In genomic region chr9:70054546-70054945, GRCh38 we compare ENCODE assay signal across 21 cellular contexts. TPM values are rescaled to one million over a fixed set of nuclear protein-coding genes. Genes with fewer than 3 reads are reported as not detected.
DNase-seq lines count a peak whose midpoint lies in the region; ATAC-seq and TF ChIP-seq lines count a peak whose summit lies in the region.
"Had no signal": no experiment of that assay in that cellular context is flagged by ENCODE, and none has a peak within 500 bp of the region (broad histone marks: within the 10 kb centered on the region; RNA-seq: fewer than 3 reads in every experiment).

No MANE protein-coding gene starts in this region.

- no peak for ATAC-seq in left ventricle myocardium superior
- ATAC-seq: activated CD4-positive, CD25-positive, alpha-beta regulatory T cell treated with anti-CD3 and anti-CD28 coated beads, Interleukin-2, amount 50 U/mL, for 24 hours; GM12878; left lobe of liver had no signal

- WGBS in esophagus, 2 donors, result 67 to 70% methylated on average over 3 of the region's 3 CpGs
- WGBS in prostate gland, result 60% methylated on average over 3 of the region's 3 CpGs

- H3K9me3 ChIP-seq in right atrium auricular region (no peaks in the 10 kb centered on the region), esophagus (ENCODE audit: control insufficient read depth in 2 of 2, insufficient read depth in 1 of 2, low read depth in 1 of 2, low read length in 1 of 2) (no peaks in the 10 kb centered on the region), prostate gland (no peaks in the 10 kb centered on the region)
- H3K9me3 ChIP-seq: BE2C, body of pancreas, Peyer's patch, right lobe of liver had no signal

- H3K36me3 ChIP-seq in right atrium auricular region, result no peaks in the 10 kb centered on the region
- H3K36me3 ChIP-seq in esophagus (ENCODE audit: control insufficient read depth in 2 of 2, insufficient read depth in 2 of 2, low read length in 1 of 2), result no peaks in the 10 kb centered on the region
- no peaks in the 10 kb centered on the region for H3K36me3 ChIP-seq in prostate gland
- H3K36me3 ChIP-seq: BE2C, Peyer's patch, right lobe of liver had no signal

- intact Hi-C loops in left ventricle myocardium superior (cut with micrococcal nuclease), result no loop called here
- intact Hi-C loops in prostate gland (cut with DNase I), result no loop called here

- H3K27me3 ChIP-seq in right atrium auricular region (no peaks in the 10 kb centered on the region), esophagus (ENCODE audit: control insufficient read depth in 1 of 2, insufficient read depth in 2 of 2, low read length in 2 of 2) (no peaks in the 10 kb centered on the region), prostate gland (replicated peaks; ENCODE audit: insufficient read depth) (no peaks in the 10 kb centered on the region)
- H3K27me3 ChIP-seq: body of pancreas, Peyer's patch, right lobe of liver had no signal

- H3K27ac ChIP-seq in right atrium auricular region, result peak overlapping the region; percentile 37 to 67
- peak overlapping the region; percentile 24 to 61 for H3K27ac ChIP-seq in esophagus (ENCODE audit: low read depth in 2 of 2, low read length in 1 of 2)
- peak overlapping the region; percentile 0 to 38 for H3K27ac ChIP-seq in prostate gland
- H3K27ac ChIP-seq: right lobe of liver had no signal

- H3K4me3 ChIP-seq in right atrium auricular region, result no peak overlapping the region
- H3K4me3 ChIP-seq in esophagus (ENCODE audit: low read depth in 1 of 2, low read length in 2 of 2), result no peak overlapping the region
- no peak overlapping the region for H3K4me3 ChIP-seq in prostate gland
- H3K4me3 ChIP-seq: body of pancreas, GM12878, Peyer's patch, right lobe of liver had no signal

- no peak for TF ChIP-seq POLR2A in prostate gland (IDR thresholded peaks at IDR 0.05)
- no peak for TF ChIP-seq POLR2A in erythroblast (IDR thresholded peaks at IDR 0.05; ENCODE audit: low read length)

- DNase-seq in right atrium auricular region (ENCODE audit: low spot score), result no peak
- no peak for DNase-seq in left ventricle myocardium superior
- no peak for DNase-seq in prostate gland (ENCODE audit: low spot score)
- DNase-seq in germinal center (ENCODE audit: low spot score), result no peak
- no peak for DNase-seq in erythroblast (lab: John Stamatoyannopoulos, UW)
- DNase-seq in GM19240 (ENCODE audit: insufficient read length, low spot score), result no peak
- DNase-seq in NCI-H1092 (lab: John Stamatoyannopoulos, UW), result no peak
- DNase-seq: activated CD8-positive, alpha-beta memory T cell treated with anti-CD3 and anti-CD28 coated beads for 24 hours; activated T-cell treated with anti-CD3 and anti-CD28 coated beads, Interleukin-2, amount 50 U/mL, for 48 hours; BE2C; NCI-H345; nucleus accumbens; Peyer's patch; right lobe of liver; stimulated activated naive CD4-positive, alpha-beta T cell treated with Interleukin-2 at 50 U/mL for 16 hours; T1000 had no signal

- TF ChIP-seq CTCF in right atrium auricular region (IDR thresholded peaks at IDR 0.05) (no peak), prostate gland (IDR thresholded peaks at IDR 0.05) (no peak)

- peaks cover 0 to 86% of the 10 kb centered on the region in 2 donors for H3K4me1 ChIP-seq in right atrium auricular region
- H3K4me1 ChIP-seq in esophagus (ENCODE audit: control insufficient read depth in 2 of 2, insufficient read depth in 2 of 2, low read length in 1 of 2), result peaks cover 2 to 5% of the 10 kb centered on the region in 2 donors
- H3K4me1 ChIP-seq in prostate gland (replicated peaks), result peaks cover 7% of the 10 kb centered on the region
- H3K4me1 ChIP-seq: BE2C, right lobe of liver had no signal

RNA-seq across cellular contexts. Expression of gene MAMDC2, which starts 10.9 kb away (rescaled TPM):
- total RNA-seq in right atrium auricular region, result 10 to 100 TPM; 28.8 to 32.5 TPM
- total RNA-seq in left ventricle myocardium superior, result 8.9 TPM
- 1 to 10 TPM; 3.3 to 7.0 TPM for polyA plus RNA-seq in esophagus
- 10 to 100 TPM in 1 of 2 donors, 1 to 10 TPM in 1; 4.2 to 33.8 TPM for total RNA-seq in prostate gland
- total RNA-seq: GM12878 had no signal
